ENCODE assay signal across 9 cellular contexts in the genomic region with DNA sequence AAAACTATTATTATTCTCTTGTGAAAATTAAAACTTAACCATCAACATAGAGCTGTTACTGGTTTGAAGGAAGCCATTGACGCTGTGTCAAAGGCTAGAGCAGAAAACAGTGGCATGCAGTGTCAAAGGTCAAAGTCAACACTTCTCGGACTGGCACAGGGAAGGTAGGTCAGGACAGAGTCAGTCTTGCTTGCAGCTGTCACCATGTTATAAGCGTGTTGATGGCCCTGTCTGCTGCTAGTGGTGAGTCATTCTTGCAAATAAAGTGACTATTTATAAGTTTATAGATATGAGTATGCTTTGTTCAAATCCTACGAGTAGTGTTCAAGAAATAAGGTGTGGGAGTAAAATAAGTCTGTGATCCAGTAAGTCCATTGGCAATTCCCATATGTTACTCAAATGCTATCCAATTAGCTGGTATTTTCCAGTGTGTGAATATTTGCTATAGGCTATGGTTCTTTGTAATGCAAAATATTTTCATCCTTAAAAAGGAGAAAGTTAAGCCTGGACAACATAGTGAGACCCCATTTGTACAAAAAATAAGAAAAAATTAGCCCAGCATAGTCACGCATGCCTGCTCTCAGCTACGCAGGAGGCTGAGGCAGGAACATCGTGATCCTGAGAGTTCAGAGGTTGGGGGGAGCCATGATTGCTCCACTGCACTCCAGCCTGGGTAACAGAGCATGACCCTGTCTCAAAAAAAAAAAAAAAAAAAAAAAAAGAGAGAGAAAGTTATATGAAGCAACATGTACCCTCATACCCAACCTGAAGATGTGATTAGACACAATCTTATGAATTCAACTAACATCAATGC. TPM values are rescaled to one million over a fixed set of nuclear protein-coding genes. Genes with fewer than 3 reads are reported as not detected.
DNase-seq lines count a peak whose midpoint lies in the region; ATAC-seq and TF ChIP-seq lines count a peak whose summit lies in the region.
"Had no signal": no experiment of that assay in that cellular context is flagged by ENCODE, and none has a peak within 500 bp of the region (broad histone marks: within the 10 kb centered on the region; RNA-seq: fewer than 3 reads in every experiment).

No MANE protein-coding gene starts in this region.

- no peak; the same call in 1 of the 2 replicates for TF ChIP-seq RAD21 in HCT116 (IDR thresholded peaks at IDR 0.05; ENCODE audit: low read depth)

- WGBS in hepatocyte (ENCODE audit: low lambda C conversion rate, missing lambda C conversion rate), result 60% methylated on average over 7 of the region's 7 CpGs

- H3K27me3 Mint-ChIP-seq in CD14-positive monocyte (ENCODE audit: low read depth in 3 of 3) (peaks cover 0 to 3% (median 0%) of the 10 kb centered on the region in 3 donors), immature natural killer cell (ENCODE audit: low read depth in 3 of 3) (peaks cover 3 to 9% (median 8%) of the 10 kb centered on the region in 3 donors)
- H3K27me3 Mint-ChIP-seq in CD8-positive, alpha-beta T cell (ENCODE audit: low read depth), result peaks cover 9% of the 10 kb centered on the region

- no peaks in the 10 kb centered on the region for H3K9me2 ChIP-seq in HCT116 (ENCODE audit: insufficient read depth)
- H3K9me2 ChIP-seq in hepatocyte (replicated peaks; ENCODE audit: insufficient read depth), result no peaks in the 10 kb centered on the region

- H3K36me3 Mint-ChIP-seq in CD14-positive monocyte (no peaks in the 10 kb centered on the region), immature natural killer cell (no peaks in the 10 kb centered on the region)
- no peaks in the 10 kb centered on the region for H3K36me3 Mint-ChIP-seq in CD8-positive, alpha-beta T cell
- H3K36me3 Mint-ChIP-seq: activated naive CD4-positive, alpha-beta T cell treated with anti-CD3 and anti-CD28 coated beads, Interleukin-2, amount 50 U/mL, for 24 hours had no signal

- intact Hi-C loops in CD14-positive monocyte (cut with micrococcal nuclease) (loop anchor here (1.0 to 10.0 kb wide), 7 partner anchors 48 to 365 kb away; no protein-coding TSS in a partner anchor), HCT116 (cut with micrococcal nuclease) (loop anchor here (1.0 to 2.0 kb wide), 5 partner anchors 90 to 366 kb away; no protein-coding TSS in a partner anchor), Panc1 (cut with micrococcal nuclease; ENCODE audit: unreplicated experiment) (loop anchor here (2.0 kb wide), 1 partner anchor 153 kb away; no protein-coding TSS in a partner anchor)
- intact Hi-C loops in CD8-positive, alpha-beta T cell (cut with DNase I, micrococcal nuclease), result loop anchor here (1.0 to 10.0 kb wide), 7 partner anchors 156 to 768 kb away; no protein-coding TSS in a partner anchor

- BruUV-seq in HCT116 (replicated peaks; lab: Mats Ljungman, UMichigan) (no TSS peak), Panc1 (replicated peaks; lab: Mats Ljungman, UMichigan) (no TSS peak)

- H3K27me3 ChIP-seq in HCT116 (ENCODE audit: insufficient read depth, low read length) (no peaks in the 10 kb centered on the region), Panc1 (ENCODE audit: control insufficient read depth, insufficient read depth, low read length) (no peaks in the 10 kb centered on the region), hepatocyte (no peaks in the 10 kb centered on the region)
- no peaks in the 10 kb centered on the region for H3K27me3 ChIP-seq in CD8-positive, alpha-beta T cell (ENCODE audit: insufficient read depth, low read length)

- H3K36me3 ChIP-seq in HCT116 (ENCODE audit: control insufficient read depth in 1 of 2, insufficient read depth in 2 of 2, low read length in 2 of 2), result no peaks in the 10 kb centered on the region
- H3K36me3 ChIP-seq in Panc1 (ENCODE audit: control insufficient read depth, insufficient read depth, low read length), result no peaks in the 10 kb centered on the region
- H3K36me3 ChIP-seq in hepatocyte (replicated peaks; ENCODE audit: insufficient read depth, low read depth), result no peaks in the 10 kb centered on the region
- no peaks in the 10 kb centered on the region for H3K36me3 ChIP-seq in CD8-positive, alpha-beta T cell (ENCODE audit: insufficient read depth, low read length)

- H3K4me1 Mint-ChIP-seq in CD14-positive monocyte (peaks cover 23% of the 10 kb centered on the region), immature natural killer cell (peaks cover 5 to 8% of the 10 kb centered on the region in 2 donors)
- H3K4me1 Mint-ChIP-seq in CD8-positive, alpha-beta T cell (ENCODE audit: low read depth), result peaks cover 10% of the 10 kb centered on the region

- H3K4me3 ChIP-seq in HCT116 (replicated peaks in 1 of 2; ENCODE audit: low read depth in 1 of 2, low read length in 2 of 2) (peak overlapping the region; percentile 41 to 52), Panc1 (ENCODE audit: low read depth in 2 of 2, low read length in 2 of 2) (peak overlapping the region; percentile 35 to 53; a peak in 3 of 4 replicates), hepatocyte (no peak overlapping the region)
- no peak overlapping the region for H3K4me3 ChIP-seq in CD8-positive, alpha-beta T cell (ENCODE audit: low read depth, low read length)

- peak overlapping the region; percentile 44; the same call in 1 of the 2 replicates for H3K27ac ChIP-seq in HCT116 (ENCODE audit: low read depth, low read length)
- H3K27ac ChIP-seq in Panc1 (ENCODE audit: low read length), result 0 out of 2 replicates have a peak overlapping the region, but pooled peaks have one; percentile 3
- peak overlapping the region; percentile 73 for H3K27ac ChIP-seq in hepatocyte
- no peak overlapping the region for H3K27ac ChIP-seq in CD8-positive, alpha-beta T cell (ENCODE audit: low read depth, low read length)

- H2AFZ ChIP-seq in HCT116 (ENCODE audit: low read depth, low read length, poor library complexity, severe bottlenecking) (peak overlapping the region; percentile 93), hepatocyte (peak overlapping the region; percentile 51)

- POLR2A ChIA-PET in HCT116 (lab: Charles Lee) (interaction anchor here (1.0 to 2.1 kb wide), 3 partner anchors 42 to 128 kb away, joined by 3 to 7 read pairs (median 3); no protein-coding TSS in a partner anchor), Panc1 (lab: Charles Lee) (interaction anchor here (0.6 kb wide), 1 partner anchor 95 kb away, joined by 5 read pairs; the partner anchor contains the start of gene PEF1)
- POLR2A ChIA-PET in CD8-positive, alpha-beta T cell (lab: Charles Lee), result no interaction called here

- ATAC-seq in HCT116, result 0 out of 2 replicates have a peak, but pooled peaks have one; percentile 1
- ATAC-seq in Panc1, result peak; percentile 15; the same call in 1 of the 2 replicates
- no peak for ATAC-seq in HG02885 (IDR thresholded peaks at IDR 0.05; ENCODE audit: poor library complexity, unreplicated experiment)
- no peak for ATAC-seq in CD8-positive, alpha-beta T cell

- H3K79me2 ChIP-seq in HCT116 (ENCODE audit: insufficient read depth, low read length), result no peaks in the 10 kb centered on the region
- no peaks in the 10 kb centered on the region for H3K79me2 ChIP-seq in hepatocyte

- H4K20me1 ChIP-seq in HCT116 (ENCODE audit: insufficient read depth) (no peaks in the 10 kb centered on the region), hepatocyte (ENCODE audit: insufficient read depth, poor library complexity, severe bottlenecking) (no peaks in the 10 kb centered on the region)

- H3K9me3 ChIP-seq in HCT116 (ENCODE audit: control insufficient read depth in 1 of 2, insufficient read depth in 1 of 2, low read depth in 1 of 2, low read length in 2 of 2) (no peaks in the 10 kb centered on the region), Panc1 (ENCODE audit: control insufficient read depth, insufficient read depth, low read depth, low read length) (no peaks in the 10 kb centered on the region), hepatocyte (ENCODE audit: low read depth) (no peaks in the 10 kb centered on the region)
- H3K9me3 ChIP-seq in CD8-positive, alpha-beta T cell (ENCODE audit: low read length), result no peaks in the 10 kb centered on the region

- peak overlapping the region; percentile 78 for H3K4me2 ChIP-seq in HCT116 (ENCODE audit: low read length)
- peak overlapping the region; percentile 72 for H3K4me2 ChIP-seq in hepatocyte

- DNase-seq in CD14-positive monocyte (ENCODE audit: low spot score) (peak; percentile 65), HCT116 (ENCODE audit: low read depth, low spot score) (no peak), Panc1 (ENCODE audit: low read depth, low spot score) (no peak), hepatocyte (ENCODE audit: low spot score) (peak; percentile 57), immature natural killer cell (no peak), NCI-H226 (no peak)
- DNase-seq in CD8-positive, alpha-beta T cell, result no peak

- H3K4me1 ChIP-seq in HCT116 (ENCODE audit: control insufficient read depth in 1 of 2, insufficient read depth in 2 of 2, low read length in 2 of 2), result peaks cover 12 to 21% of the 10 kb centered on the region in 2 experiments; a peak in 3 of 4 replicates
- H3K4me1 ChIP-seq in Panc1 (ENCODE audit: control insufficient read depth, insufficient read depth, low read length), result peaks cover 3% of the 10 kb centered on the region; the same call in 1 of the 2 replicates
- H3K4me1 ChIP-seq in hepatocyte (ENCODE audit: insufficient read depth), result peaks cover 17% of the 10 kb centered on the region
- peaks cover 4% of the 10 kb centered on the region for H3K4me1 ChIP-seq in CD8-positive, alpha-beta T cell (ENCODE audit: insufficient read depth, low read length)

- TF ChIP-seq CTCF in CD14-positive monocyte (IDR thresholded peaks at IDR 0.05) (no peak), HCT116 (IDR thresholded peaks at IDR 0.05 in 2 of 3, conservative IDR thresholded peaks at IDR 0.05 in 1 of 3; ENCODE audit: borderline replicate concordance in 1 of 3, insufficient read depth in 1 of 3, low read depth in 2 of 3, low read length in 2 of 3) (no peak), Panc1 (IDR thresholded peaks at IDR 0.05) (no peak), hepatocyte (IDR thresholded peaks at IDR 0.05; ENCODE audit: poor library complexity) (no peak)
- TF ChIP-seq CTCF in CD8-positive, alpha-beta T cell (IDR thresholded peaks at IDR 0.05), result no peak

- H3K9ac ChIP-seq in HCT116 (ENCODE audit: low read length), result no peak overlapping the region

- no peak for TF ChIP-seq POLR2A in HCT116 (IDR thresholded peaks at IDR 0.05; ENCODE audit: borderline replicate concordance, extremely low read depth, insufficient read depth, insufficient read length)

- CTCF ChIA-PET in HCT116 (lab: Charles Lee) (interaction anchor here (0.6 to 4.5 kb wide), 16 partner anchors 12 to 428 kb away, joined by 3 to 98 read pairs (median 5); no protein-coding TSS in a partner anchor), Panc1 (lab: Charles Lee) (interaction anchor here (0.6 to 1.8 kb wide), 8 partner anchors 39 to 364 kb away, joined by 3 to 17 read pairs (median 6); no protein-coding TSS in a partner anchor)
- CTCF ChIA-PET in CD8-positive, alpha-beta T cell (lab: Charles Lee), result interaction anchor here (0.6 to 3.6 kb wide), 14 partner anchors 10 to 388 kb away, joined by 3 to 38 read pairs (median 4); no protein-coding TSS in a partner anchor

- peak overlapping the region; percentile 46 to 93 (median 76) for H3K27ac Mint-ChIP-seq in CD14-positive monocyte
- no peak overlapping the region for H3K27ac Mint-ChIP-seq in immature natural killer cell
- no peak overlapping the region for H3K27ac Mint-ChIP-seq in CD8-positive, alpha-beta T cell
- H3K27ac Mint-ChIP-seq: activated naive CD4-positive, alpha-beta T cell treated with anti-CD3 and anti-CD28 coated beads, Interleukin-2, amount 50 U/mL, for 24 hours had no signal

- H3K4me3 Mint-ChIP-seq in CD14-positive monocyte (peak overlapping the region; percentile 80 to 94), immature natural killer cell (no peak overlapping the region)
- no peak overlapping the region for H3K4me3 Mint-ChIP-seq in CD8-positive, alpha-beta T cell

- H3K9me3 Mint-ChIP-seq in CD14-positive monocyte (no peaks in the 10 kb centered on the region), immature natural killer cell (no peaks in the 10 kb centered on the region)
- no peaks in the 10 kb centered on the region for H3K9me3 Mint-ChIP-seq in CD8-positive, alpha-beta T cell
- H3K9me3 Mint-ChIP-seq: activated naive CD4-positive, alpha-beta T cell treated with anti-CD3 and anti-CD28 coated beads, Interleukin-2, amount 50 U/mL, for 24 hours had no signal

- RAD21 ChIA-PET in HCT116 (lab: Charles Lee; ENCODE audit: low non-redundant PET in 1 of 2, low total read pairs in 2 of 2, uncharacterized antibody in 2 of 2, unreplicated experiment in 2 of 2), result interaction anchor here (1.0 to 1.8 kb wide), 9 partner anchors 10 to 386 kb away, joined by 3 to 10 read pairs (median 7); no protein-coding TSS in a partner anchor

- in situ Hi-C loops in Panc1 (cut with HindIII; ENCODE audit: low pct_unique_long_range_greater_than_20kb, low sequenced_read_pairs), result no loop called here

RNA-seq across cellular contexts. Expression of gene TINAGL1, which starts 26.3 kb away (rescaled TPM):
- polyA plus RNA-seq in CD14-positive monocyte (not detected), hepatocyte (64.4 and 69.4 TPM in 2 replicates), immature natural killer cell (not detected)
- total RNA-seq in HCT116 (2021; ENCODE audit: unreplicated experiment) (57.9 TPM), Panc1 (2021; ENCODE audit: unreplicated experiment) (6.1 TPM), hepatocyte (46.2 and 58.3 TPM in 2 replicates)
- 75.8 and 79.5 TPM in 2 replicates for polyA plus RNA-seq in HCT116 (2012)
- polyA plus RNA-seq in Panc1 (2012; ENCODE audit: insufficient read length), result 4.0 TPM
- total RNA-seq in CD8-positive, alpha-beta T cell, result not detected

Comparison
In these comparisons a context has a peak if more than half of its experiments do, and no peak if none do; other contexts are left out.
1. DNase-seq: peak in CD14-positive monocyte (single experiment) and hepatocyte (single experiment); none in HCT116 (single experiment), Panc1 (single experiment), immature natural killer cell (0 of 3), NCI-H226 (single experiment) and CD8-positive, alpha-beta T cell (0 of 7).
2. H3K27ac Mint-ChIP-seq: peak in CD14-positive monocyte (7 of 7); none in immature natural killer cell (0 of 6) and CD8-positive, alpha-beta T cell (single experiment).
3. H3K4me3 Mint-ChIP-seq: peak in CD14-positive monocyte (2 of 2); none in immature natural killer cell (0 of 5) and CD8-positive, alpha-beta T cell (single experiment).
4. ATAC-seq: peak in HCT116 (single experiment) and Panc1 (single experiment); none in HG02885 (single experiment) and CD8-positive, alpha-beta T cell (single experiment).
5. H3K4me3 ChIP-seq: peak in HCT116 (2 of 2) and Panc1 (2 of 2); none in hepatocyte (single experiment) and CD8-positive, alpha-beta T cell (single experiment).